8 cellular contexts compared by ENCODE assay signal in genomic region chr10:70903262-70903921, GRCh38. TPM values are rescaled to one million over a fixed set of nuclear protein-coding genes. Genes with fewer than 3 reads are reported as not detected.
DNase-seq lines count a peak whose midpoint lies in the region; ATAC-seq and TF ChIP-seq lines count a peak whose summit lies in the region.

No MANE protein-coding gene starts in this region.

- H3K27ac Mint-ChIP-seq in GM23338: no peak overlapping the region

- no peaks in the 10 kb centered on the region for H3K36me3 Mint-ChIP-seq in GM23338 (ENCODE audit: low read depth)

- H3K27me3 ChIP-seq in GM23338 (ENCODE audit: insufficient read depth): no peaks in the 10 kb centered on the region

- H3K4me1 Mint-ChIP-seq in GM23338: peaks cover 9% of the 10 kb centered on the region; the same call in 2 of the 3 replicates

- H3K9me3 Mint-ChIP-seq in GM23338: no peaks in the 10 kb centered on the region

- TF ChIP-seq CTCF in GM23338 (conservative IDR thresholded peaks at IDR 0.05; ENCODE audit: low read depth in 2 of 2): peak; percentile 85 to 99
- peak; percentile 74 for TF ChIP-seq CTCF in RWPE1 (conservative IDR thresholded peaks at IDR 0.05; ENCODE audit: low read depth)

- H3K4me2 ChIP-seq in GM23338: no peak overlapping the region

- peaks cover 9% of the 10 kb centered on the region for H3K27me3 Mint-ChIP-seq in GM23338 (ENCODE audit: insufficient read depth, low read depth, poor library complexity)

- no peak overlapping the region for H3K4me3 Mint-ChIP-seq in GM23338

- no peaks in the 10 kb centered on the region for H3K79me2 ChIP-seq in GM23338 (replicated peaks; ENCODE audit: insufficient read depth)

- H3K9me2 ChIP-seq in GM23338 (ENCODE audit: insufficient read depth): no peaks in the 10 kb centered on the region

- peak overlapping the region; percentile 67; the same call in 1 of the 2 replicates for H2AFZ ChIP-seq in GM23338

- no peaks in the 10 kb centered on the region for H3K4me1 ChIP-seq in GM23338 (ENCODE audit: insufficient read depth)

- POLR2A ChIA-PET in RWPE1 (lab: Yijun Ruan, JAX; ENCODE audit: low non-redundant PET): interaction anchor here (0.6 kb wide), 1 partner anchor 15 kb away, joined by 3 read pairs; no protein-coding TSS in a partner anchor

- no peaks in the 10 kb centered on the region for H3F3A ChIP-seq in GM23338 (replicated peaks; ENCODE audit: low read depth)

- H3K27ac ChIP-seq in GM23338 (ENCODE audit: low read depth): no peak overlapping the region
- no peak overlapping the region for H3K27ac ChIP-seq in RWPE1
- no peak overlapping the region for H3K27ac ChIP-seq in caudate nucleus (ENCODE audit: low read depth, low read length)

- CTCF ChIA-PET in RWPE1 (lab: Yijun Ruan, JAX): interaction anchor here (0.6 to 1.7 kb wide), 27 partner anchors 8 to 755 kb away, joined by 3 to 11 read pairs (median 4); partner anchors contain the start of gene UNC5B

- no peaks in the 10 kb centered on the region for H3K36me3 ChIP-seq in GM23338 (ENCODE audit: insufficient read depth)

- ATAC-seq in GM23338: peak; percentile 81
- no peak for ATAC-seq in HG02642 (IDR thresholded peaks at IDR 0.05; ENCODE audit: poor library complexity, unreplicated experiment)
- no peak for ATAC-seq in HG02938 (IDR thresholded peaks at IDR 0.05; ENCODE audit: unreplicated experiment)

- no peak overlapping the region for H3K4me3 ChIP-seq in GM23338

- no peaks in the 10 kb centered on the region for H4K20me1 ChIP-seq in GM23338 (replicated peaks; ENCODE audit: insufficient read depth)

- DNase-seq in COLO668 (lab: John Stamatoyannopoulos, UW; ENCODE audit: unreplicated experiment) (peak; percentile 17), GM23338 (ENCODE audit: low spot score) (peak; percentile 82), RWPE1 (ENCODE audit: low spot score) (peak; percentile 56), caudate nucleus (lab: John Stamatoyannopoulos, UW) (peak in 35 of 61 donors; percentile 7 to 65 (median 26)), kidney glomerular epithelial cell (lab: John Stamatoyannopoulos, UW) (peak; percentile 30)
- DNase-seq in stimulated activated CD8-positive, alpha-beta memory T cell treated with anti-CD3 and anti-CD28 coated beads, Interleukin-4, amount 100 ng/mL, for 48 hours: peak; percentile 65

TF ChIP-seq in GM23338, 12 proteins besides CTCF, POLR2A, EP300 and RAD21:
- TF ChIP-seq ZNF331 (CRISPR knock-in tag; IDR thresholded peaks at IDR 0.05; ENCODE audit: low read depth) (no peak), EZH2phosphoT487 (IDR thresholded peaks at IDR 0.05; ENCODE audit: unreplicated experiment) (no peak), POLR2AphosphoS5 (IDR thresholded peaks at IDR 0.05; ENCODE audit: low read depth) (no peak)
- TF ChIP-seq, protein P1, sequence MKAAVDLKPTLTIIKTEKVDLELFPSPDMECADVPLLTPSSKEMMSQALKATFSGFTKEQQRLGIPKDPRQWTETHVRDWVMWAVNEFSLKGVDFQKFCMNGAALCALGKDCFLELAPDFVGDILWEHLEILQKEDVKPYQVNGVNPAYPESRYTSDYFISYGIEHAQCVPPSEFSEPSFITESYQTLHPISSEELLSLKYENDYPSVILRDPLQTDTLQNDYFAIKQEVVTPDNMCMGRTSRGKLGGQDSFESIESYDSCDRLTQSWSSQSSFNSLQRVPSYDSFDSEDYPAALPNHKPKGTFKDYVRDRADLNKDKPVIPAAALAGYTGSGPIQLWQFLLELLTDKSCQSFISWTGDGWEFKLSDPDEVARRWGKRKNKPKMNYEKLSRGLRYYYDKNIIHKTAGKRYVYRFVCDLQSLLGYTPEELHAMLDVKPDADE (IDR thresholded peaks at IDR 0.05): no peak

RNA-seq across cellular contexts. Expression of gene PCBD1, which starts 15.0 kb away (rescaled TPM):
- 33.3 and 46.0 TPM in 2 replicates for total RNA-seq in GM23338 (2014; rRNA removed; shearing (Covaris generic))
- polyA plus RNA-seq in GM23338 (2016; fragmentation: Nextera tagmentation; extraction: Ambion mirVana): 77.4 and 78.5 TPM in 2 replicates

Comparison
In these comparisons a context has a peak if more than half of its experiments do, and no peak if none do; other contexts are left out.
1. DNase-seq: peak in every context shown above with its lines; median percentile 82 in GM23338; 65 in stimulated activated CD8-positive, alpha-beta memory T cell treated with anti-CD3 and anti-CD28 coated beads, Interleukin-4, amount 100 ng/mL, for 48 hours; 56 in RWPE1; 30 in kidney glomerular epithelial cell; 26 in caudate nucleus; 17 in COLO668.